Comparison of ENCODE assay signal across 20 cellular contexts in the genomic region with DNA sequence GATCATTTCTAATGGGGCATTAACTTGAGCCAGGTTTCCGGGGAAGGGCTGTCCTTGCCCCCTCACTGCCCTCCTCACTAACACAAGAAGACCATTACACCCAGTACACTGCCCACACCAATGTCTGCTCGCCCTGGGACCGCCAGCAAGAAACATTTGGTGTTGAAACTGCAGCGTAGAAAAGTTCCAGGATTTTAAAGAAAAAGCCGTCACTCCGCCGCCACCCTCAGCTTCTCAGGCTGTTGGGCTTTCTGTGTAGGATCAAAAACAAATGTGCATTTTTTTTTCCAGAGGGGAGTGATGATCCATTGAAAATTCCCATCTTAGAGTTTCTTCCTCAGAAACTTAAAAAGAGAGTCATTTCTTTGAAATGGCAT.
DNase-seq lines count a peak whose midpoint lies in the region; ATAC-seq and TF ChIP-seq lines count a peak whose summit lies in the region.
"Had no signal": no experiment of that assay in that cellular context is flagged by ENCODE, and none has a peak within 500 bp of the region (broad histone marks: within the 10 kb centered on the region; RNA-seq: fewer than 3 reads in every experiment).

No MANE protein-coding gene starts in this region.

- ATAC-seq in heart left ventricle (peak in 3 of 4 donors; percentile 3 to 49 (median 6)), Right ventricle myocardium superior (ENCODE audit: poor library complexity) (no peak), heart right ventricle (peak in 6 of 8 donors; percentile 1 to 18 (median 7)), esophagus mucosa (no peak), HG02840 (IDR thresholded peaks at IDR 0.05; ENCODE audit: low FRiP score, unreplicated experiment) (no peak)
- no peak for ATAC-seq in activated CD8-positive, alpha-beta T cell treated with anti-CD3 and anti-CD28 coated beads, Interleukin-2, amount 10 ng/mL, durations not matched to agents 7 days and 5 days
- ATAC-seq: naive thymus-derived CD8-positive, alpha-beta T cell had no signal

- H2AK5ac ChIP-seq in trophoblast cell (ENCODE audit: low read length), result no peak overlapping the region

- no peak overlapping the region for H3K18ac ChIP-seq in trophoblast cell (ENCODE audit: low read length)

- H3K79me2 ChIP-seq in trophoblast cell (ENCODE audit: control insufficient read depth, insufficient read depth, low read length, poor library complexity), result no peaks in the 10 kb centered on the region

- no peaks in the 10 kb centered on the region for H3K79me1 ChIP-seq in trophoblast cell (ENCODE audit: low read length)

- H3K27me3 ChIP-seq in heart left ventricle, result no peaks in the 10 kb centered on the region
- no peaks in the 10 kb centered on the region for H3K27me3 ChIP-seq in heart right ventricle
- H3K27me3 ChIP-seq in trophoblast cell (ENCODE audit: insufficient read depth, low read length), result no peaks in the 10 kb centered on the region
- no peaks in the 10 kb centered on the region for H3K27me3 ChIP-seq in CD4-positive, alpha-beta memory T cell (ENCODE audit: insufficient read depth, low read length)
- H3K27me3 ChIP-seq: thyroid gland had no signal

- DNase-seq in heart left ventricle (no peak), Right ventricle myocardium superior (no peak), heart right ventricle (no peak), trophoblast cell (no peak)
- no peak for DNase-seq in activated CD8-positive, alpha-beta T cell treated with anti-CD3 and anti-CD28 coated beads, Interleukin-2, amount 10 ng/mL, durations not matched to agents 7 days and 5 days
- no peak for DNase-seq in CD4-positive, alpha-beta memory T cell
- DNase-seq: 8988T; activated CD4-positive, alpha-beta T cell treated with anti-CD3 and anti-CD28 coated beads, Interleukin-2, amount 10 ng/mL, durations not matched to agents 7 days and 5 days; activated naive CD4-positive, alpha-beta T cell treated with anti-CD3 and anti-CD28 coated beads, Interleukin-2, amount 10 ng/mL, durations not matched to agents 7 days and 5 days; activated T-cell treated with anti-CD3 and anti-CD28 coated beads for 4 hours; DND-41; effector CD8-positive, alpha-beta T cell; NCI-H187 treated with DMSO at 0.1 percent for 48 hours; NCI-H510A; SIG-M5; stimulated activated CD4-positive, alpha-beta T cell treated with anti-CD3 and anti-CD28 coated beads, Interleukin-4, amount 100 ng/mL, for 4 hours had no signal

- H3K27ac Mint-ChIP-seq in activated CD8-positive, alpha-beta T cell treated with anti-CD3 and anti-CD28 coated beads, Interleukin-2, amount 10 ng/mL, durations not matched to agents 7 days and 5 days, result no peak overlapping the region
- H3K27ac Mint-ChIP-seq in CD4-positive, alpha-beta memory T cell, result no peak overlapping the region
- H3K27ac Mint-ChIP-seq: activated CD4-positive, alpha-beta T cell treated with anti-CD3 and anti-CD28 coated beads, Interleukin-2, amount 10 ng/mL, durations not matched to agents 7 days and 5 days; activated naive CD4-positive, alpha-beta T cell treated with anti-CD3 and anti-CD28 coated beads, Interleukin-2, amount 10 ng/mL, durations not matched to agents 7 days and 5 days; naive thymus-derived CD8-positive, alpha-beta T cell had no signal

- H3K36me3 ChIP-seq in heart left ventricle, result no peaks in the 10 kb centered on the region
- no peaks in the 10 kb centered on the region for H3K36me3 ChIP-seq in heart right ventricle
- H3K36me3 ChIP-seq in trophoblast cell (ENCODE audit: control insufficient read depth in 1 of 2, insufficient read depth in 2 of 2, low read length in 2 of 2), result peaks cover 0 to 2% of the 10 kb centered on the region in 2 experiments
- no peaks in the 10 kb centered on the region for H3K36me3 ChIP-seq in CD4-positive, alpha-beta memory T cell (ENCODE audit: insufficient read depth, low read length)
- H3K36me3 ChIP-seq: thyroid gland had no signal

- no peak overlapping the region for H3K23ac ChIP-seq in trophoblast cell (ENCODE audit: low read length)

- POLR2A ChIA-PET in activated CD8-positive, alpha-beta T cell treated with anti-CD3 and anti-CD28 coated beads, Interleukin-2, amount 10 ng/mL, durations not matched to agents 7 days and 5 days (lab: Charles Lee), result no interaction called here
- POLR2A ChIA-PET in CD4-positive, alpha-beta memory T cell (lab: Charles Lee; ENCODE audit: partially characterized antibody), result no interaction called here

- TF ChIP-seq POLR2A in heart left ventricle (IDR thresholded peaks at IDR 0.05), result no peak

- no peak overlapping the region for H3K14ac ChIP-seq in trophoblast cell (ENCODE audit: low read length)

- no peak overlapping the region for H3K4ac ChIP-seq in trophoblast cell (ENCODE audit: low read depth, low read length)

- no peaks in the 10 kb centered on the region for H3K27me3 Mint-ChIP-seq in activated CD8-positive, alpha-beta T cell treated with anti-CD3 and anti-CD28 coated beads, Interleukin-2, amount 10 ng/mL, durations not matched to agents 7 days and 5 days (ENCODE audit: low read depth)
- peaks cover 0 to 2% of the 10 kb centered on the region in 2 donors for H3K27me3 Mint-ChIP-seq in CD4-positive, alpha-beta memory T cell
- H3K27me3 Mint-ChIP-seq: activated CD4-positive, alpha-beta T cell treated with anti-CD3 and anti-CD28 coated beads, Interleukin-2, amount 10 ng/mL, durations not matched to agents 7 days and 5 days; activated naive CD4-positive, alpha-beta T cell treated with anti-CD3 and anti-CD28 coated beads, Interleukin-2, amount 10 ng/mL, durations not matched to agents 7 days and 5 days had no signal

- no peak overlapping the region for H2AFZ ChIP-seq in trophoblast cell (ENCODE audit: insufficient read depth, low read length, poor library complexity)

- H4K8ac ChIP-seq in trophoblast cell (ENCODE audit: low read depth, low read length), result no peak overlapping the region

- no peak overlapping the region for H2BK120ac ChIP-seq in trophoblast cell (ENCODE audit: insufficient read depth, low read length, poor library complexity)

- peaks cover 0 to 23% (median 11%) of the 10 kb centered on the region in 12 donors for H3K4me1 ChIP-seq in heart left ventricle
- peaks cover 3 to 22% (median 14%) of the 10 kb centered on the region in 9 donors for H3K4me1 ChIP-seq in heart right ventricle
- H3K4me1 ChIP-seq in trophoblast cell (ENCODE audit: control insufficient read depth in 1 of 2, insufficient read depth in 2 of 2, low read length in 2 of 2), result peaks cover 6 to 20% of the 10 kb centered on the region in 2 experiments
- H3K4me1 ChIP-seq in CD4-positive, alpha-beta memory T cell (ENCODE audit: insufficient read depth, low read length), result no peaks in the 10 kb centered on the region

- no peak overlapping the region for H4K12ac ChIP-seq in trophoblast cell (ENCODE audit: low read depth, low read length)

- no peak overlapping the region for H3K4me2 ChIP-seq in trophoblast cell (ENCODE audit: low read length)

- H2BK12ac ChIP-seq in trophoblast cell (ENCODE audit: low read length), result peak overlapping the region; percentile 16

- no peak for TF ChIP-seq CTCF in heart left ventricle (IDR thresholded peaks at IDR 0.05)
- no peak for TF ChIP-seq CTCF in heart right ventricle (IDR thresholded peaks at IDR 0.05)

- no peaks in the 10 kb centered on the region for H3K9me3 Mint-ChIP-seq in activated CD8-positive, alpha-beta T cell treated with anti-CD3 and anti-CD28 coated beads, Interleukin-2, amount 10 ng/mL, durations not matched to agents 7 days and 5 days (ENCODE audit: insufficient read depth)
- H3K9me3 Mint-ChIP-seq in CD4-positive, alpha-beta memory T cell, result no peaks in the 10 kb centered on the region
- H3K9me3 Mint-ChIP-seq: activated CD4-positive, alpha-beta T cell treated with anti-CD3 and anti-CD28 coated beads, Interleukin-2, amount 10 ng/mL, durations not matched to agents 7 days and 5 days; activated naive CD4-positive, alpha-beta T cell treated with anti-CD3 and anti-CD28 coated beads, Interleukin-2, amount 10 ng/mL, durations not matched to agents 7 days and 5 days; naive thymus-derived CD8-positive, alpha-beta T cell had no signal

- intact Hi-C loops in heart left ventricle (cut with DNase I), result no loop called here
- intact Hi-C loops in Right ventricle myocardium superior (cut with DNase I), result no loop called here
- intact Hi-C loops in heart right ventricle (cut with DNase I), result no loop called here
- intact Hi-C loops in CD4-positive, alpha-beta memory T cell (cut with micrococcal nuclease), result no loop called here

- H4K91ac ChIP-seq in trophoblast cell (ENCODE audit: low read depth, low read length), result peak overlapping the region; percentile 37

- CTCF ChIA-PET in activated CD8-positive, alpha-beta T cell treated with anti-CD3 and anti-CD28 coated beads, Interleukin-2, amount 10 ng/mL, durations not matched to agents 7 days and 5 days (lab: Charles Lee), result interaction anchor here (0.7 kb wide), 1 partner anchor 1553 kb away, joined by 3 read pairs; no protein-coding TSS in a partner anchor
- CTCF ChIA-PET in CD4-positive, alpha-beta memory T cell (lab: Charles Lee; ENCODE audit: partially characterized antibody), result no interaction called here

- no peaks in the 10 kb centered on the region for H3K4me1 Mint-ChIP-seq in activated CD8-positive, alpha-beta T cell treated with anti-CD3 and anti-CD28 coated beads, Interleukin-2, amount 10 ng/mL, durations not matched to agents 7 days and 5 days (ENCODE audit: low read depth)
- no peaks in the 10 kb centered on the region for H3K4me1 Mint-ChIP-seq in CD4-positive, alpha-beta memory T cell
- H3K4me1 Mint-ChIP-seq: activated CD4-positive, alpha-beta T cell treated with anti-CD3 and anti-CD28 coated beads, Interleukin-2, amount 10 ng/mL, durations not matched to agents 7 days and 5 days; activated naive CD4-positive, alpha-beta T cell treated with anti-CD3 and anti-CD28 coated beads, Interleukin-2, amount 10 ng/mL, durations not matched to agents 7 days and 5 days; naive thymus-derived CD8-positive, alpha-beta T cell had no signal

- H3K9me3 ChIP-seq in heart left ventricle, result no peaks in the 10 kb centered on the region
- no peaks in the 10 kb centered on the region for H3K9me3 ChIP-seq in heart right ventricle
- H3K9me3 ChIP-seq in trophoblast cell (ENCODE audit: insufficient read depth, low read depth, low read length), result peaks cover 4% of the 10 kb centered on the region
- no peaks in the 10 kb centered on the region for H3K9me3 ChIP-seq in CD4-positive, alpha-beta memory T cell (ENCODE audit: control insufficient read depth in 1 of 2, low read length in 2 of 2)
- H3K9me3 ChIP-seq: thyroid gland had no signal

- H3K9ac ChIP-seq in trophoblast cell (ENCODE audit: low read length), result no peak overlapping the region

- H3K36me3 Mint-ChIP-seq in activated CD8-positive, alpha-beta T cell treated with anti-CD3 and anti-CD28 coated beads, Interleukin-2, amount 10 ng/mL, durations not matched to agents 7 days and 5 days (ENCODE audit: low read depth), result no peaks in the 10 kb centered on the region
- no peaks in the 10 kb centered on the region for H3K36me3 Mint-ChIP-seq in CD4-positive, alpha-beta memory T cell
- H3K36me3 Mint-ChIP-seq: activated naive CD4-positive, alpha-beta T cell treated with anti-CD3 and anti-CD28 coated beads, Interleukin-2, amount 10 ng/mL, durations not matched to agents 7 days and 5 days; naive thymus-derived CD8-positive, alpha-beta T cell had no signal

- H3K4me3 Mint-ChIP-seq in activated CD8-positive, alpha-beta T cell treated with anti-CD3 and anti-CD28 coated beads, Interleukin-2, amount 10 ng/mL, durations not matched to agents 7 days and 5 days, result no peak overlapping the region
- no peak overlapping the region for H3K4me3 Mint-ChIP-seq in CD4-positive, alpha-beta memory T cell
- H3K4me3 Mint-ChIP-seq: activated CD4-positive, alpha-beta T cell treated with anti-CD3 and anti-CD28 coated beads, Interleukin-2, amount 10 ng/mL, durations not matched to agents 7 days and 5 days; activated naive CD4-positive, alpha-beta T cell treated with anti-CD3 and anti-CD28 coated beads, Interleukin-2, amount 10 ng/mL, durations not matched to agents 7 days and 5 days; naive thymus-derived CD8-positive, alpha-beta T cell had no signal

- H2BK5ac ChIP-seq in trophoblast cell (ENCODE audit: low read depth, low read length, poor library complexity), result no peak overlapping the region

- WGBS in heart left ventricle, 4 donors, result 76 to 84% (median 79%) methylated on average over 7 of the region's 7 CpGs
- WGBS in heart right ventricle, 2 donors, result 74 to 79% methylated on average over 7 of the region's 7 CpGs
- WGBS in trophoblast cell (ENCODE audit: extremely low coverage, insufficient coverage, insufficient read length), result no CpG with 5 or more reads among the region's 7 CpGs

- H3K27ac ChIP-seq in heart left ventricle (peak overlapping the region in 6 of 12 donors; percentile 3 to 52 (median 25)), heart right ventricle (peak overlapping the region in 7 of 10 donors; percentile 9 to 45 (median 36)), trophoblast cell (ENCODE audit: low read depth, low read length) (no peak overlapping the region)
- no peak overlapping the region for H3K27ac ChIP-seq in CD4-positive, alpha-beta memory T cell (ENCODE audit: low read depth, low read length)

- H3K4me3 ChIP-seq in heart left ventricle, result no peak overlapping the region
- no peak overlapping the region for H3K4me3 ChIP-seq in heart right ventricle
- H3K4me3 ChIP-seq in trophoblast cell (ENCODE audit: low read depth, low read length), result no peak overlapping the region
- H3K4me3 ChIP-seq in CD4-positive, alpha-beta memory T cell (ENCODE audit: low read length in 2 of 2), result no peak overlapping the region
- H3K4me3 ChIP-seq: thyroid gland had no signal

Comparison
In these comparisons a context has a peak if more than half of its experiments do, and no peak if none do; other contexts are left out.
1. ATAC-seq: peak in heart left ventricle (3 of 4) and heart right ventricle (6 of 8); none in Right ventricle myocardium superior (single experiment), activated CD8-positive, alpha-beta T cell treated with anti-CD3 and anti-CD28 coated beads, Interleukin-2, amount 10 ng/mL, durations not matched to agents 7 days and 5 days (single experiment), esophagus mucosa (single experiment) and HG02840 (single experiment).
2. H3K27ac ChIP-seq: peak in heart right ventricle (7 of 10); none in trophoblast cell (single experiment) and CD4-positive, alpha-beta memory T cell (single experiment).